Comparison of ENCODE assay signal across 9 cellular contexts in genomic region chr6:32432050-32432450, GRCh38. TPM values are rescaled to one million over a fixed set of nuclear protein-coding genes. Genes with fewer than 3 reads are reported as not detected.
DNase-seq lines count a peak whose midpoint lies in the region; ATAC-seq and TF ChIP-seq lines count a peak whose summit lies in the region.
"Had no signal": no experiment of that assay in that cellular context is flagged by ENCODE, and none has a peak within 500 bp of the region (broad histone marks: within the 10 kb centered on the region; RNA-seq: fewer than 3 reads in every experiment).

No MANE protein-coding gene starts in this region.

- DNase-seq in NCI-H1417 (lab: John Stamatoyannopoulos, UW): peak in 2 of 3 experiments; percentile 13 to 40
- DNase-seq in NCI-H1417 treated with DMSO at 0.1 percent for 48 hours (lab: John Stamatoyannopoulos, UW): no peak
- peak; percentile 43 for DNase-seq in NCI-H82 (lab: John Stamatoyannopoulos, UW)
- peak; percentile 46 for DNase-seq in epithelial cell of esophagus (ENCODE audit: low read depth)
- DNase-seq in sciatic nerve (ENCODE audit: low spot score): no peak
- DNase-seq in activated CD4-positive, alpha-beta T cell treated with anti-CD3 and anti-CD28 coated beads for 1 hour: no peak
- DNase-seq in NCI-H2029 (lab: John Stamatoyannopoulos, UW): no peak
- DNase-seq in epidermal melanocyte (ENCODE audit: insufficient read length, low spot score): no peak

- intact Hi-C loops in sciatic nerve (cut with DNase I): no loop called here

- peak; percentile 19 for TF ChIP-seq CTCF in epithelial cell of esophagus (IDR thresholded peaks at IDR 0.05; ENCODE audit: insufficient read depth, low read depth, low read length, missing control alignments)

- no peak overlapping the region for H3K4me3 ChIP-seq in epithelial cell of esophagus (ENCODE audit: low read length)
- H3K4me3 ChIP-seq: BLaER1 had no signal

- ATAC-seq in sciatic nerve: peak; percentile 38

RNA-seq across cellular contexts. Expression of gene HLA-DRA, which starts 7.6 kb away (rescaled TPM):
- 455 TPM for total RNA-seq in sciatic nerve

RNA-seq across cellular contexts. Expression of gene BTNL2, which starts 25.1 kb away (rescaled TPM):
- total RNA-seq in sciatic nerve: not detected

Comparison
In these comparisons a context has a peak if more than half of its experiments do, and no peak if none do; other contexts are left out.
1. DNase-seq: peak in NCI-H1417 (2 of 3), NCI-H82 (single experiment) and epithelial cell of esophagus (single experiment); none in NCI-H1417 treated with DMSO at 0.1 percent for 48 hours (single experiment), sciatic nerve (single experiment), activated CD4-positive, alpha-beta T cell treated with anti-CD3 and anti-CD28 coated beads for 1 hour (single experiment), NCI-H2029 (single experiment) and epidermal melanocyte (single experiment).